ENCODE assay signal across 22 cellular contexts in the genomic region with DNA sequence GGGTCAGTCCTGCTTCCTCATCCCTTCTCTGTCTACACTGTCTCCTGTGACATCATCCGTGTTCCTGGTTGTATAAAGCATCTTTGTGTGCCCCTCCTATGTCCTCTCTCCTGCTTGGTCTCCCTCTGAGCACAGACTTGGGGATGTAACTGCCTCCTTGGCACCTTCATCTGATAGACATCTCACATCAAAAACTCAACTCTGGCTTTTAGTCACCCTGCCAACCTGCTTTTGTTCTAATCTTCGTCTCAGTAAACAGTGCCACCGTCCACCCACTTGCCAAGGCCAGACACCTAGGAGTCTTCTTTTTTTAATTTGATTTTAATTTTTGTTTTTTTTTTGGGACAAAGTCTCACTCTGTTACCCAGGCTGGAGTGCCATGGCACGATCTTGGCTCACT.
"Had no signal": no experiment of that assay in that cellular context is flagged by ENCODE, and none has a peak within 500 bp of the region (broad histone marks: within the 10 kb centered on the region; RNA-seq: fewer than 3 reads in every experiment).

No MANE protein-coding gene starts in this region.

- ATAC-seq: esophagus mucosa, gastrocnemius medialis, heart left ventricle, left cardiac atrium, left lung, left ventricle myocardium superior, lower lobe of right lung, mucosa of descending colon had no signal

- H3K36me3 Mint-ChIP-seq: mesothelial cell of epicardium, naive B cell had no signal

- H3K4me1 Mint-ChIP-seq: mesothelial cell of epicardium, naive B cell had no signal

- H3K27me3 ChIP-seq: dorsolateral prefrontal cortex, esophagus squamous epithelium, gastrocnemius medialis, heart left ventricle, left lung had no signal

- H3K9me3 ChIP-seq: esophagus squamous epithelium, gastrocnemius medialis, heart left ventricle, left lung, lower lobe of right lung, mucosa of descending colon had no signal

- H3K9me3 Mint-ChIP-seq: mesothelial cell of epicardium had no signal

- H3K27ac ChIP-seq: coronary artery, dorsolateral prefrontal cortex, epithelial cell of prostate, esophagus squamous epithelium, gastrocnemius medialis, heart left ventricle, left lung, lower lobe of right lung had no signal

- H3K36me3 ChIP-seq: esophagus squamous epithelium, gastrocnemius medialis, heart left ventricle, left lung, lower lobe of right lung had no signal

- H3K4me3 Mint-ChIP-seq: mesothelial cell of epicardium, naive B cell had no signal

- H3K4me1 ChIP-seq: esophagus squamous epithelium, gastrocnemius medialis, heart left ventricle, left lung, lower lobe of right lung had no signal

- H3K27ac Mint-ChIP-seq: mesothelial cell of epicardium, naive B cell had no signal

- H3K4me3 ChIP-seq: coronary artery, dorsolateral prefrontal cortex, esophagus squamous epithelium, gastrocnemius medialis, heart left ventricle, left lung, lower lobe of right lung, mucosa of descending colon had no signal

- DNase-seq: dermis blood vessel endothelial cell; effector CD4-positive, alpha-beta T cell; effector memory CD4-positive, alpha-beta T cell; erythroblast; esophagus squamous epithelium; foreskin fibroblast; foreskin melanocyte; gastrocnemius medialis; heart left ventricle; hippocampal formation; left cardiac atrium; left lung; left ventricle myocardium superior; mesenchymal stem cell; mucosa of descending colon; naive B cell had no signal
